Comparison of ENCODE assay signal across 8 cellular contexts in genomic region chr3:137100326-137100725, GRCh38.
"Had no signal": no experiment of that assay in that cellular context is flagged by ENCODE, and none has a peak within 500 bp of the region (broad histone marks: within the 10 kb centered on the region; RNA-seq: fewer than 3 reads in every experiment).

No MANE protein-coding gene starts in this region.

- H3K4me3 ChIP-seq: GM12878 had no signal

- DNase-seq: GDM1, GF-D8 had no signal

- FAIRE-seq: G401.6, GM12878, GM12891, GM12892, GM18507, GM19239 had no signal

- ATAC-seq: GM12878 had no signal
